In the genomic region with DNA sequence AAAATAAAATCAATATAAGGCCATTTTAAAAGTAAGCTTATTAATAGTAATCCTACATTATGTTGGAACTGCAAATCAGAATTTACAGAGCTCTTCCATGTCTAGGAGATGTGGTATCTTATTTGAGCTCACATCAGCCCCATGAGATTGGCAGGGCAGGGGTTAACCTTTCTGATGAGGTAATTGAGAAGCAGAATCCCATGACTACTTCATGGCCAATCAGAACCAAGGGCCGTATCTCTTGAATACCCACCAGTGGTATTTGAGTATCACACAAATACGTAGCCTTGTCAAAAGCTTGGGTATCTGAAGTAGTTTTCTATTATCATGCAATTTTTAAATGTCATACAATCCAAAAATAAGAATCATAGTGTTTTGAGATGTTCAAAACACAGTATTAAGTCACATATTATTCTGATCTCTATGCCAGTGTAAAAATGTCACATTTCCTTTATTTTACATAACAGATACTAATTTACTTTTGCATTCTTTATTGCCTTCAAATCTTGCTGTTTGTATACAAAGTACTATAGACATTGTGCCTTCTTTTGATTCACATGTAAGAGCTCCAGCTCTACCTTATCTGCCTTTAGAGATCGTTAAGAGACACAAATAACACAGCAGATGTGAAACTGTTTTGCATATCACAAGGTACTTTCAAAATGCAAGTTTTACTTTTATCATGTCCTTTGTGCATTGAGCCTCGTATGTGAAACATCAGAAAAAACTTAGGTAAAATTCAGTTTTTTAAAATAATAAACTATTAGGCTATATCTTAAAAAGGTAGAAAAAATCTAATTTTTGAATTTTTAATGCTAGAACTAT, we compare ENCODE assay signal across 12 cellular contexts.
DNase-seq lines count a peak whose midpoint lies in the region; ATAC-seq and TF ChIP-seq lines count a peak whose summit lies in the region.
"Had no signal": no experiment of that assay in that cellular context is flagged by ENCODE, and none has a peak within 500 bp of the region (broad histone marks: within the 10 kb centered on the region; RNA-seq: fewer than 3 reads in every experiment).

No MANE protein-coding gene starts in this region.

- H3K27ac ChIP-seq in GM23338 (ENCODE audit: low read depth): no peak overlapping the region
- H3K27ac ChIP-seq: testis had no signal

- peak; percentile 75 for ATAC-seq in GM19025 (IDR thresholded peaks at IDR 0.05; ENCODE audit: low read depth, unreplicated experiment)
- ATAC-seq in GM23338: no peak
- peak; percentile 86 for ATAC-seq in HG03439 (IDR thresholded peaks at IDR 0.05; ENCODE audit: unreplicated experiment)
- peak; percentile 59 for ATAC-seq in memory B cell (ENCODE audit: low read depth)
- ATAC-seq in omental fat pad (ENCODE audit: low FRiP score): no peak

- H3K4me1 ChIP-seq in GM23338 (ENCODE audit: insufficient read depth): 0 out of 2 replicates have a peak, but pooled peaks cover 3% of the 10 kb centered on the region
- H3K4me1 ChIP-seq: testis had no signal

- no peak for TF ChIP-seq CTCF in GM23338 (conservative IDR thresholded peaks at IDR 0.05; ENCODE audit: low read depth in 2 of 2)
- no peak for TF ChIP-seq CTCF in omental fat pad (IDR thresholded peaks at IDR 0.05)

- H3K79me2 ChIP-seq in GM23338 (replicated peaks; ENCODE audit: insufficient read depth): no peaks in the 10 kb centered on the region

- no peaks in the 10 kb centered on the region; the same call in 2 of the 3 replicates for H3K4me1 Mint-ChIP-seq in GM23338
- peaks cover 3% of the 10 kb centered on the region for H3K4me1 Mint-ChIP-seq in memory B cell
- H3K4me1 Mint-ChIP-seq: nephron progenitor cell had no signal

- H3K27me3 Mint-ChIP-seq in GM23338 (ENCODE audit: insufficient read depth, low read depth, poor library complexity) (no peaks in the 10 kb centered on the region), memory B cell (no peaks in the 10 kb centered on the region)

- H4K20me1 ChIP-seq in GM23338 (replicated peaks; ENCODE audit: insufficient read depth): no peaks in the 10 kb centered on the region

- peaks cover 4% of the 10 kb centered on the region; the same call in 2 of the 3 replicates for H3K9me3 Mint-ChIP-seq in GM23338
- H3K9me3 Mint-ChIP-seq in memory B cell: peaks cover 1% of the 10 kb centered on the region

- H3F3A ChIP-seq in GM23338 (replicated peaks; ENCODE audit: low read depth): no peaks in the 10 kb centered on the region

- no peaks in the 10 kb centered on the region; the same call in 2 of the 3 replicates for H3K36me3 Mint-ChIP-seq in GM23338 (ENCODE audit: low read depth)
- no peaks in the 10 kb centered on the region for H3K36me3 Mint-ChIP-seq in memory B cell

- no peak overlapping the region for H2AFZ ChIP-seq in GM23338

- H3K4me2 ChIP-seq in GM23338: no peak overlapping the region

- H3K27ac Mint-ChIP-seq in GM23338: no peak overlapping the region
- peak overlapping the region; percentile 68 for H3K27ac Mint-ChIP-seq in memory B cell
- H3K27ac Mint-ChIP-seq: nephron progenitor cell had no signal

- no peak overlapping the region for H3K4me3 ChIP-seq in GM23338
- H3K4me3 ChIP-seq: testis had no signal

- peak; percentile 22 for DNase-seq in GM23338 (ENCODE audit: low spot score)
- DNase-seq in memory B cell (ENCODE audit: low spot score in 2 of 2): no peak
- DNase-seq in omental fat pad (ENCODE audit: low spot score): no peak
- no peak for DNase-seq in NCI-H748 (lab: John Stamatoyannopoulos, UW; ENCODE audit: unreplicated experiment)
- DNase-seq in C1 segment of cervical spinal cord (lab: John Stamatoyannopoulos, UW): no peak
- no peak for DNase-seq in GM19240 (ENCODE audit: insufficient read length, low spot score)
- DNase-seq: activated CD4-positive, alpha-beta T cell treated with anti-CD3 and anti-CD28 coated beads, Interleukin-2, amount 50 U/mL, for 1 hour; NCI-H1436; nephron progenitor cell; testis had no signal

- H3K36me3 ChIP-seq in GM23338 (ENCODE audit: insufficient read depth): no peaks in the 10 kb centered on the region

- no peaks in the 10 kb centered on the region for H3K27me3 ChIP-seq in GM23338 (ENCODE audit: insufficient read depth)
- H3K27me3 ChIP-seq: testis had no signal

- H3K9me2 ChIP-seq in GM23338 (ENCODE audit: insufficient read depth): no peaks in the 10 kb centered on the region

- H3K4me3 Mint-ChIP-seq in GM23338 (no peak overlapping the region), memory B cell (peak overlapping the region; percentile 66)
- H3K4me3 Mint-ChIP-seq: nephron progenitor cell had no signal

TF ChIP-seq in GM23338, 12 proteins besides CTCF, POLR2A, EP300 and RAD21 (continues in another document):
- TF ChIP-seq POLR2AphosphoS5 (IDR thresholded peaks at IDR 0.05; ENCODE audit: low read depth) (no peak), ZNF331 (CRISPR knock-in tag; IDR thresholded peaks at IDR 0.05; ENCODE audit: low read depth) (no peak), ZNF114 (CRISPR knock-in tag; IDR thresholded peaks at IDR 0.05) (no peak)
- TF ChIP-seq, protein P1, sequence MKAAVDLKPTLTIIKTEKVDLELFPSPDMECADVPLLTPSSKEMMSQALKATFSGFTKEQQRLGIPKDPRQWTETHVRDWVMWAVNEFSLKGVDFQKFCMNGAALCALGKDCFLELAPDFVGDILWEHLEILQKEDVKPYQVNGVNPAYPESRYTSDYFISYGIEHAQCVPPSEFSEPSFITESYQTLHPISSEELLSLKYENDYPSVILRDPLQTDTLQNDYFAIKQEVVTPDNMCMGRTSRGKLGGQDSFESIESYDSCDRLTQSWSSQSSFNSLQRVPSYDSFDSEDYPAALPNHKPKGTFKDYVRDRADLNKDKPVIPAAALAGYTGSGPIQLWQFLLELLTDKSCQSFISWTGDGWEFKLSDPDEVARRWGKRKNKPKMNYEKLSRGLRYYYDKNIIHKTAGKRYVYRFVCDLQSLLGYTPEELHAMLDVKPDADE (IDR thresholded peaks at IDR 0.05): no peak
- TF ChIP-seq, protein P2, sequence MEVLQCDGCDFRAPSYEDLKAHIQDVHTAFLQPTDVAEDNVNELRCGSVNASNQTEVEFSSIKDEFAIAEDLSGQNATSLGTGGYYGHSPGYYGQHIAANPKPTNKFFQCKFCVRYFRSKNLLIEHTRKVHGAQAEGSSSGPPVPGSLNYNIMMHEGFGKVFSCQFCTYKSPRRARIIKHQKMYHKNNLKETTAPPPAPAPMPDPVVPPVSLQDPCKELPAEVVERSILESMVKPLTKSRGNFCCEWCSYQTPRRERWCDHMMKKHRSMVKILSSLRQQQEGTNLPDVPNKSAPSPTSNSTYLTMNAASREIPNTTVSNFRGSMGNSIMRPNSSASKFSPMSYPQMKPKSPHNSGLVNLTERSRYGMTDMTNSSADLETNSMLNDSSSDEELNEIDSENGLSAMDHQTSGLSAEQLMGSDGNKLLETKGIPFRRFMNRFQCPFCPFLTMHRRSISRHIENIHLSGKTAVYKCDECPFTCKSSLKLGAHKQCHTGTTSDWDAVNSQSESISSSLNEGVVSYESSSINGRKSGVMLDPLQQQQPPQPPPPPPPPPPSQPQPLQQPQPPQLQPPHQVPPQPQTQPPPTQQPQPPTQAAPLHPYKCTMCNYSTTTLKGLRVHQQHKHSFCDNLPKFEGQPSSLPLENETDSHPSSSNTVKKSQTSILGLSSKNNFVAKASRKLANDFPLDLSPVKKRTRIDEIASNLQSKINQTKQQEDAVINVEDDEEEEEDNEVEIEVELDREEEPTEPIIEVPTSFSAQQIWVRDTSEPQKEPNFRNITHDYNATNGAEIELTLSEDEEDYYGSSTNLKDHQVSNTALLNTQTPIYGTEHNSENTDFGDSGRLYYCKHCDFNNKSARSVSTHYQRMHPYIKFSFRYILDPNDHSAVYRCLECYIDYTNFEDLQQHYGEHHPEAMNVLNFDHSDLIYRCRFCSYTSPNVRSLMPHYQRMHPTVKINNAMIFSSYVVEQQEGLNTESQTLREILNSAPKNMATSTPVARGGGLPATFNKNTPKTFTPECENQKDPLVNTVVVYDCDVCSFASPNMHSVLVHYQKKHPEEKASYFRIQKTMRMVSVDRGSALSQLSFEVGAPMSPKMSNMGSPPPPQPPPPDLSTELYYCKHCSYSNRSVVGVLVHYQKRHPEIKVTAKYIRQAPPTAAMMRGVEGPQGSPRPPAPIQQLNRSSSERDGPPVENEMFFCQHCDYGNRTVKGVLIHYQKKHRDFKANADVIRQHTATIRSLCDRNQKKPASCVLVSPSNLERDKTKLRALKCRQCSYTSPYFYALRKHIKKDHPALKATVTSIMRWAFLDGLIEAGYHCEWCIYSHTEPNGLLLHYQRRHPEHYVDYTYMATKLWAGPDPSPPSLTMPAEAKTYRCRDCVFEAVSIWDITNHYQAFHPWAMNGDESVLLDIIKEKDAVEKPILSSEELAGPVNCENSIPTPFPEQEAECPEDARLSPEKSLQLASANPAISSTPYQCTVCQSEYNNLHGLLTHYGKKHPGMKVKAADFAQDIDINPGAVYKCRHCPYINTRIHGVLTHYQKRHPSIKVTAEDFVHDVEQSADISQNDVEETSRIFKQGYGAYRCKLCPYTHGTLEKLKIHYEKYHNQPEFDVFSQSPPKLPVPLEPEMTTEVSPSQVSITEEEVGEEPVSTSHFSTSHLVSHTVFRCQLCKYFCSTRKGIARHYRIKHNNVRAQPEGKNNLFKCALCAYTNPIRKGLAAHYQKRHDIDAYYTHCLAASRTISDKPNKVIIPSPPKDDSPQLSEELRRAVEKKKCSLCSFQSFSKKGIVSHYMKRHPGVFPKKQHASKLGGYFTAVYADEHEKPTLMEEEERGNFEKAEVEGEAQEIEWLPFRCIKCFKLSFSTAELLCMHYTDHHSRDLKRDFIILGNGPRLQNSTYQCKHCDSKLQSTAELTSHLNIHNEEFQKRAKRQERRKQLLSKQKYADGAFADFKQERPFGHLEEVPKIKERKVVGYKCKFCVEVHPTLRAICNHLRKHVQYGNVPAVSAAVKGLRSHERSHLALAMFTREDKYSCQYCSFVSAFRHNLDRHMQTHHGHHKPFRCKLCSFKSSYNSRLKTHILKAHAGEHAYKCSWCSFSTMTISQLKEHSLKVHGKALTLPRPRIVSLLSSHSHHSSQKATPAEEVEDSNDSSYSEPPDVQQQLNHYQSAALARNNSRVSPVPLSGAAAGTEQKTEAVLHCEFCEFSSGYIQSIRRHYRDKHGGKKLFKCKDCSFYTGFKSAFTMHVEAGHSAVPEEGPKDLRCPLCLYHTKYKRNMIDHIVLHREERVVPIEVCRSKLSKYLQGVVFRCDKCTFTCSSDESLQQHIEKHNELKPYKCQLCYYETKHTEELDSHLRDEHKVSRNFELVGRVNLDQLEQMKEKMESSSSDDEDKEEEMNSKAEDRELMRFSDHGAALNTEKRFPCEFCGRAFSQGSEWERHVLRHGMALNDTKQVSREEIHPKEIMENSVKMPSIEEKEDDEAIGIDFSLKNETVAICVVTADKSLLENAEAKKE (CRISPR knock-in tag; IDR thresholded peaks at IDR 0.05): no peak

Comparison
In these comparisons a context has a peak if more than half of its experiments do, and no peak if none do; other contexts are left out.
1. ATAC-seq: peak in GM19025 (single experiment), HG03439 (single experiment) and memory B cell (single experiment); none in GM23338 (single experiment) and omental fat pad (single experiment).